12 cellular contexts compared by ENCODE assay signal in genomic region chr17:17831208-17832039, GRCh38. TPM values are rescaled to one million over a fixed set of nuclear protein-coding genes. Genes with fewer than 3 reads are reported as not detected.
A peak's percentile ranks its signal among the peaks of the same experiment; 100 is the strongest.
DNase-seq lines count a peak whose midpoint lies in the region; ATAC-seq and TF ChIP-seq lines count a peak whose summit lies in the region.
"Had no signal": no experiment of that assay in that cellular context is flagged by ENCODE, and none has a peak within 500 bp of the region (broad histone marks: within the 10 kb centered on the region; RNA-seq: fewer than 3 reads in every experiment).

No MANE protein-coding gene starts in this region.

- peaks cover 54% of the 10 kb centered on the region for H3K4me1 Mint-ChIP-seq in WTC11

- TF ChIP-seq CTCF in WTC11 (IDR thresholded peaks at IDR 0.05): no peak

- H3K79me2 ChIP-seq in GM23248 (ENCODE audit: insufficient read depth): peaks cover 72% of the 10 kb centered on the region

- H2AFZ ChIP-seq in GM23248: no peak overlapping the region

- H3K4me2 ChIP-seq in GM23248 (ENCODE audit: unreplicated experiment): no peak overlapping the region

- H3K9me3 ChIP-seq in GM23248 (ENCODE audit: low read depth): no peaks in the 10 kb centered on the region
- H3K9me3 ChIP-seq: spleen had no signal

- intact Hi-C loops in left ventricle myocardium superior (cut with micrococcal nuclease): no loop called here

- no peaks in the 10 kb centered on the region for H3K36me3 ChIP-seq in GM23248 (ENCODE audit: low read depth)

- CTCF ChIA-PET in WTC11 (lab: Charles Lee): interaction anchor here (1.0 kb wide), 2 partner anchors 17 to 51 kb away, joined by 3 to 4 read pairs; no protein-coding TSS in a partner anchor

- no peak for ATAC-seq in WTC11
- no peak for ATAC-seq in left ventricle myocardium superior

- H3K36me3 Mint-ChIP-seq in WTC11: peaks cover 24% of the 10 kb centered on the region
- H3K36me3 Mint-ChIP-seq: naive B cell had no signal

- no peak overlapping the region for H3K9ac ChIP-seq in GM23248

- no peak overlapping the region for H3K4me3 ChIP-seq in GM23248
- H3K4me3 ChIP-seq: spleen had no signal

- no peaks in the 10 kb centered on the region for H3K9me3 Mint-ChIP-seq in WTC11
- H3K9me3 Mint-ChIP-seq: naive B cell had no signal

- no peak overlapping the region for H3K27ac ChIP-seq in GM23248
- H3K27ac ChIP-seq: spleen had no signal

- in situ Hi-C loops in GM23248 (cut with MboI): no loop called here

- H4K20me1 ChIP-seq in GM23248 (ENCODE audit: insufficient read depth): no peaks in the 10 kb centered on the region

- DNase-seq in GM23248 (peak; percentile 47), WTC11 (ENCODE audit: low spot score) (no peak), left ventricle myocardium superior (peak; percentile 36), pons (ENCODE audit: low spot score) (peak; percentile 53), ecto neural progenitor cell (ENCODE audit: low spot score) (no peak), HuH-7 (ENCODE audit: low spot score) (no peak), T-helper 9 cell (no peak)
- no peak for DNase-seq in stimulated activated CD4-positive, alpha-beta T cell treated with anti-CD3 and anti-CD28 coated beads, Interleukin-1b, Interleukin-23, amount 100 ng/mL, for 48 hours
- DNase-seq: CD4-positive, alpha-beta memory T cell; naive B cell; NCI-H1694 treated with DMSO at 0.1 percent for 48 hours; spleen had no signal

- no peak overlapping the region for H3K4me3 Mint-ChIP-seq in WTC11
- H3K4me3 Mint-ChIP-seq: CD4-positive, alpha-beta memory T cell had no signal

- peak overlapping the region; percentile 65 for H3K27ac Mint-ChIP-seq in WTC11

- H3K27me3 Mint-ChIP-seq in WTC11 (ENCODE audit: low read depth): no peaks in the 10 kb centered on the region
- H3K27me3 Mint-ChIP-seq: CD4-positive, alpha-beta memory T cell; naive B cell had no signal

- H3K27me3 ChIP-seq in GM23248 (replicated peaks; ENCODE audit: insufficient read depth): no peaks in the 10 kb centered on the region
- H3K27me3 ChIP-seq: spleen had no signal

- POLR2A ChIA-PET in WTC11 (lab: Charles Lee): interaction anchor here (1.6 kb wide), 1 partner anchor 18 kb away, joined by 4 read pairs; no protein-coding TSS in a partner anchor

- 57% methylated on average over 10 to 12 of the region's 12 CpGs for WGBS in GM23248 (ENCODE audit: low coverage in 1 of 2, low lambda C conversion rate in 2 of 2, missing lambda C conversion rate in 2 of 2), 2 experiments

- 0 out of 2 replicates have a peak, but pooled peaks cover 3% of the 10 kb centered on the region for H3K4me1 ChIP-seq in GM23248 (ENCODE audit: insufficient read depth)

- H3K9me2 ChIP-seq in GM23248 (ENCODE audit: insufficient read depth): no peaks in the 10 kb centered on the region

- H3F3A ChIP-seq in GM23248 (ENCODE audit: insufficient read depth): peaks cover 5% of the 10 kb centered on the region; the same call in 1 of the 2 replicates

TF ChIP-seq in WTC11, 78 proteins besides CTCF, POLR2A, EP300 and RAD21:
- no peak for TF ChIP-seq ZSCAN18 (CRISPR knock-in tag; IDR thresholded peaks at IDR 0.05)
- TF ChIP-seq IRF2 (CRISPR knock-in tag; IDR thresholded peaks at IDR 0.05; ENCODE audit: borderline replicate concordance, low read depth): no peak

RNA-seq across cellular contexts. Expression of gene SREBF1, which starts 5.4 kb away (rescaled TPM):
- total RNA-seq in GM23248 (2014; rRNA removed; shearing (Covaris generic)): 34.4 and 36.2 TPM in 2 replicates
- polyA plus RNA-seq in GM23248 (2016; fragmentation: Nextera tagmentation; extraction: Ambion mirVana): 14.3 and 19.2 TPM in 2 replicates
- total RNA-seq in WTC11 (2021): 72.3 to 93.7 TPM (median 76.7 TPM) in 3 replicates
- total RNA-seq in left ventricle myocardium superior: 15.2 TPM

Comparison
In these comparisons a context has a peak if more than half of its experiments do, and no peak if none do; other contexts are left out.
1. DNase-seq: peak in GM23248 (single experiment), left ventricle myocardium superior (single experiment) and pons (single experiment); none in WTC11 (single experiment), stimulated activated CD4-positive, alpha-beta T cell treated with anti-CD3 and anti-CD28 coated beads, Interleukin-1b, Interleukin-23, amount 100 ng/mL, for 48 hours (single experiment), ecto neural progenitor cell (single experiment), HuH-7 (single experiment) and T-helper 9 cell (single experiment).